ENCODE assay signal across 1 cellular context in genomic region chr7:40583653-40584424, GRCh38.
A peak's percentile ranks its signal among the peaks of the same experiment; 100 is the strongest.
TF ChIP-seq lines count a peak whose summit lies in the region.

No MANE protein-coding gene starts in this region.

TF ChIP-seq in HepG2, 621 proteins besides CTCF, POLR2A, EP300 and RAD21 (continued from another document):
- TF ChIP-seq IRF2 (CRISPR knock-in tag; IDR thresholded peaks at IDR 0.05), result 0 out of 2 replicates have a peak, but pooled peaks have one; percentile 53
- TF ChIP-seq POGZ (CRISPR knock-in tag; IDR thresholded peaks at IDR 0.05), result peak; percentile 85
- TF ChIP-seq ZNF441 (CRISPR knock-in tag; IDR thresholded peaks at IDR 0.05; ENCODE audit: borderline replicate concordance), result peak; percentile 85; the same call in 1 of the 2 replicates
- TF ChIP-seq MIXL1 (CRISPR knock-in tag; IDR thresholded peaks at IDR 0.05), result 0 out of 2 replicates have a peak, but pooled peaks have one; percentile 15
- no peak for TF ChIP-seq ZZZ3 (CRISPR knock-in tag; IDR thresholded peaks at IDR 0.05; ENCODE audit: borderline replicate concordance)
- 0 out of 2 replicates have a peak, but pooled peaks have one; percentile 30 for TF ChIP-seq DMAP1 (CRISPR knock-in tag; IDR thresholded peaks at IDR 0.05)
- TF ChIP-seq ZNF12 (CRISPR knock-in tag; IDR thresholded peaks at IDR 0.05), result peak; percentile 57; the same call in 1 of the 2 replicates
- TF ChIP-seq TEF (CRISPR knock-in tag; IDR thresholded peaks at IDR 0.05), result peak; percentile 96
- TF ChIP-seq THAP11 (CRISPR knock-in tag; IDR thresholded peaks at IDR 0.05), result 0 out of 2 replicates have a peak, but pooled peaks have one; percentile 41
- peak; percentile 48; the same call in 1 of the 2 replicates for TF ChIP-seq FOXP4 (CRISPR knock-in tag; IDR thresholded peaks at IDR 0.05)
- TF ChIP-seq ZSCAN9 (CRISPR knock-in tag; IDR thresholded peaks at IDR 0.05; ENCODE audit: borderline replicate concordance), result peak; percentile 41; the same call in 1 of the 2 replicates
- no peak for TF ChIP-seq GATA4 (IDR thresholded peaks at IDR 0.05; ENCODE audit: borderline replicate concordance, low read depth)
- TF ChIP-seq, protein P1, sequence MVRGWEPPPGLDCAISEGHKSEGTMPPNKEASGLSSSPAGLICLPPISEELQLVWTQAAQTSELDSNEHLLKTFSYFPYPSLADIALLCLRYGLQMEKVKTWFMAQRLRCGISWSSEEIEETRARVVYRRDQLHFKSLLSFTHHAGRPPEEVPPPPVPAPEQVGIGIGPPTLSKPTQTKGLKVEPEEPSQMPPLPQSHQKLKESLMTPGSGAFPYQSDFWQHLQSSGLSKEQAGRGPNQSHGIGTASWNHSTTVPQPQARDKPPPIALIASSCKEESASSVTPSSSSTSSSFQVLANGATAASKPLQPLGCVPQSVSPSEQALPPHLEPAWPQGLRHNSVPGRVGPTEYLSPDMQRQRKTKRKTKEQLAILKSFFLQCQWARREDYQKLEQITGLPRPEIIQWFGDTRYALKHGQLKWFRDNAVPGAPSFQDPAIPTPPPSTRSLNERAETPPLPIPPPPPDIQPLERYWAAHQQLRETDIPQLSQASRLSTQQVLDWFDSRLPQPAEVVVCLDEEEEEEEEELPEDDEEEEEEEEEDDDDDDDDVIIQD (CRISPR knock-in tag; IDR thresholded peaks at IDR 0.05; ENCODE audit: low read depth), result peak; percentile 84
- no peak for TF ChIP-seq ZBTB46 (CRISPR knock-in tag; IDR thresholded peaks at IDR 0.05; ENCODE audit: borderline replicate concordance)
- TF ChIP-seq FOXP1 (IDR thresholded peaks at IDR 0.05), result no peak
- peak; percentile 51; the same call in 1 of the 2 replicates for TF ChIP-seq FOXP1 (CRISPR knock-in tag; IDR thresholded peaks at IDR 0.05)
- TF ChIP-seq, protein P2, sequence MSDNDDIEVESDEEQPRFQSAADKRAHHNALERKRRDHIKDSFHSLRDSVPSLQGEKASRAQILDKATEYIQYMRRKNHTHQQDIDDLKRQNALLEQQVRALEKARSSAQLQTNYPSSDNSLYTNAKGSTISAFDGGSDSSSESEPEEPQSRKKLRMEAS (IDR thresholded peaks at IDR 0.05), result peak; percentile 83
- TF ChIP-seq JARID2 (CRISPR knock-in tag; IDR thresholded peaks at IDR 0.05; ENCODE audit: insufficient replicate concordance), result no peak
- TF ChIP-seq TEAD3 (CRISPR knock-in tag; optimal IDR thresholded peaks at IDR 0.05; ENCODE audit: borderline replicate concordance), result peak; percentile 59
- peak; percentile 84 for TF ChIP-seq ZMYM4 (CRISPR knock-in tag; IDR thresholded peaks at IDR 0.05)
- TF ChIP-seq FOXJ3 (CRISPR knock-in tag; IDR thresholded peaks at IDR 0.05; ENCODE audit: borderline replicate concordance), result peak; percentile 53; the same call in 1 of the 2 replicates
- no peak for TF ChIP-seq FOXA1 (IDR thresholded peaks at IDR 0.05)
- peak; percentile 45; the same call in 1 of the 2 replicates for TF ChIP-seq FOXA1 (CRISPR knock-in tag; IDR thresholded peaks at IDR 0.05)
- peak; percentile 86 for TF ChIP-seq ARID5B (CRISPR knock-in tag; IDR thresholded peaks at IDR 0.05)
- peak; percentile 83 for TF ChIP-seq GATAD2A (CRISPR knock-in tag; IDR thresholded peaks at IDR 0.05)
- no peak; the same call in 1 of the 2 replicates for TF ChIP-seq ZKSCAN8 (CRISPR knock-in tag; IDR thresholded peaks at IDR 0.05; ENCODE audit: borderline replicate concordance)
- peak; percentile 97 for TF ChIP-seq CEBPB (IDR thresholded peaks at IDR 0.05; ENCODE audit: borderline replicate concordance, low read depth, low read length)
- no peak for TF ChIP-seq ZNF558 (CRISPR knock-in tag; IDR thresholded peaks at IDR 0.05; ENCODE audit: borderline replicate concordance)
